Comparison of ENCODE assay signal across 7 cellular contexts in genomic region chr19:49869009-49869483, GRCh38. TPM values are rescaled to one million over a fixed set of nuclear protein-coding genes. Genes with fewer than 3 reads are reported as not detected.
A peak's percentile ranks its signal among the peaks of the same experiment; 100 is the strongest.
DNase-seq lines count a peak whose midpoint lies in the region; ATAC-seq and TF ChIP-seq lines count a peak whose summit lies in the region.

No MANE protein-coding gene starts in this region.

- H3K27ac ChIP-seq in body of pancreas, result peak overlapping the region; percentile 70 to 93 (median 84)

- TF ChIP-seq CTCF in body of pancreas (IDR thresholded peaks at IDR 0.05), result no peak

- H3K27me3 ChIP-seq in body of pancreas (no peaks in the 10 kb centered on the region), mononuclear cell (ENCODE audit: insufficient read depth, low read length) (no peaks in the 10 kb centered on the region)

- no peak overlapping the region for H3K4me3 ChIP-seq in body of pancreas
- peak overlapping the region; percentile 30 for H3K4me3 ChIP-seq in mononuclear cell (ENCODE audit: low read length)

- peak; percentile 6 for ATAC-seq in GM19372 (IDR thresholded peaks at IDR 0.05; ENCODE audit: low read depth, unreplicated experiment)
- peak; percentile 11 for ATAC-seq in HG03139 (IDR thresholded peaks at IDR 0.05; ENCODE audit: unreplicated experiment)
- ATAC-seq in body of pancreas, result peak; percentile 3
- no peak for ATAC-seq in HG03571 (IDR thresholded peaks at IDR 0.05; ENCODE audit: unreplicated experiment)

- no peaks in the 10 kb centered on the region for H3K9me3 ChIP-seq in body of pancreas
- no peaks in the 10 kb centered on the region for H3K9me3 ChIP-seq in mononuclear cell (ENCODE audit: low read depth, low read length)

- H3K36me3 ChIP-seq in body of pancreas (replicated peaks in 1 of 2; ENCODE audit: insufficient read depth in 1 of 2, low read depth in 2 of 2), result no peaks in the 10 kb centered on the region

- DNase-seq in body of pancreas (no peak), T-helper 2 cell (no peak), erythroblast (lab: John Stamatoyannopoulos, UW) (no peak)

- WGBS in body of pancreas, 2 donors, result 1% methylated on average over 15 of the region's 15 CpGs

- peaks cover 53% of the 10 kb centered on the region for H3K4me1 ChIP-seq in body of pancreas
- H3K4me1 ChIP-seq in mononuclear cell (ENCODE audit: insufficient read depth, low read length), result peaks cover 50% of the 10 kb centered on the region

- TF ChIP-seq POLR2A in body of pancreas (IDR thresholded peaks at IDR 0.05) (no peak), erythroblast (IDR thresholded peaks at IDR 0.05; ENCODE audit: low read length) (no peak)

- intact Hi-C loops in body of pancreas (cut with DNase I), result no loop called here

RNA-seq across cellular contexts. Expression of gene PNKP, which starts 1.7 kb away (rescaled TPM):
- total RNA-seq in body of pancreas (100 to 1,000 TPM in 1 of 2 donors, 10 to 100 TPM in 1; 59.7 to 122 TPM), mononuclear cell (28.4 TPM)

RNA-seq across cellular contexts. Expression of gene AKT1S1, which starts 8.1 kb away (rescaled TPM):
- total RNA-seq in body of pancreas (10 to 100 TPM in 1 of 2 donors, 1 to 10 TPM in 1; 7.5 to 20.1 TPM), mononuclear cell (3.0 TPM)

RNA-seq across cellular contexts. Expression of gene TBC1D17, which starts 8.5 kb away (rescaled TPM):
- total RNA-seq in body of pancreas (10 to 100 TPM; 25.9 to 37.6 TPM), mononuclear cell (6.1 TPM)

RNA-seq across cellular contexts. Expression of gene PTOV1, which starts 18.1 kb away (rescaled TPM):
- total RNA-seq in body of pancreas, result 10 to 100 TPM; 69.0 to 70.2 TPM
- total RNA-seq in mononuclear cell, result 26.1 TPM

RNA-seq across cellular contexts. Expression of gene IL4I1, which starts 27.6 kb away (rescaled TPM):
- total RNA-seq in body of pancreas (under 1 TPM in 1 of 2 donors, not detected in 1; 0.52 TPM), mononuclear cell (2.0 TPM)
